8 cellular contexts compared by ENCODE assay signal in genomic region chr17:44363613-44364159, GRCh38. TPM values are rescaled to one million over a fixed set of nuclear protein-coding genes. Genes with fewer than 3 reads are reported as not detected.
A peak's percentile ranks its signal among the peaks of the same experiment; 100 is the strongest.
DNase-seq lines count a peak whose midpoint lies in the region; ATAC-seq and TF ChIP-seq lines count a peak whose summit lies in the region.

Gene FAM171A2, minus strand, starts transcription at chr17:44363853. Its CDS starts 139 bp downstream, at chr17:44363714.

- peak within 1 kb of the TSS; percentile 89 for H3K9ac ChIP-seq in HUES64 (ENCODE audit: low read depth, low read length)

- peak; percentile 69 for TF ChIP-seq CTCF in GM12873 (IDR thresholded peaks at IDR 0.05; ENCODE audit: insufficient read depth, low read depth, low read length, missing control alignments)
- TF ChIP-seq CTCF in glutamatergic neuron (IDR thresholded peaks at IDR 0.05; ENCODE audit: partially characterized antibody, unreplicated experiment): peak; percentile 85
- TF ChIP-seq CTCF in osteoblast (IDR thresholded peaks at IDR 0.05; ENCODE audit: extremely low read depth, low read depth, low read length): peak; percentile 25

- peak within 1 kb of the TSS; percentile 90 for H3K27ac Mint-ChIP-seq in glutamatergic neuron (ENCODE audit: unreplicated experiment)

- H3K9me3 Mint-ChIP-seq in glutamatergic neuron (ENCODE audit: unreplicated experiment): peaks cover 9% of the 10 kb centered on the region

- H3K27me3 Mint-ChIP-seq in glutamatergic neuron (ENCODE audit: unreplicated experiment): peaks cover 17% of the 10 kb centered on the region

- no peaks in the 10 kb centered on the region for H3K9me3 ChIP-seq in HUES64 (ENCODE audit: insufficient read depth, low read depth, low read length)
- peaks cover 3% of the 10 kb centered on the region; the same call in 1 of the 2 replicates for H3K9me3 ChIP-seq in SJSA1 (replicated peaks)
- no peaks in the 10 kb centered on the region for H3K9me3 ChIP-seq in osteoblast (ENCODE audit: low read depth, low read length)

- no peaks in the 10 kb centered on the region for H3K79me2 ChIP-seq in osteoblast (ENCODE audit: insufficient read depth, low read length)

- H3K4me1 Mint-ChIP-seq in glutamatergic neuron (ENCODE audit: low read depth, unreplicated experiment): peaks cover 24% of the 10 kb centered on the region

- H3K36me3 Mint-ChIP-seq in glutamatergic neuron (ENCODE audit: unreplicated experiment): no peaks in the 10 kb centered on the region

- no peak for ATAC-seq in HG03469 (IDR thresholded peaks at IDR 0.05; ENCODE audit: unreplicated experiment)

- peak within 1 kb of the TSS; percentile 88 for H3K4me3 Mint-ChIP-seq in glutamatergic neuron (ENCODE audit: unreplicated experiment)

- H4K20me1 ChIP-seq in osteoblast (ENCODE audit: insufficient read depth, low read length): no peaks in the 10 kb centered on the region

- peak within 1 kb of the TSS; percentile 58; the same call in 1 of the 2 replicates for H3K27ac ChIP-seq in HUES64 (ENCODE audit: low read depth, low read length)
- no peak within 1 kb of the TSS for H3K27ac ChIP-seq in SJSA1
- H3K27ac ChIP-seq in osteoblast (ENCODE audit: low read depth, low read length): no peak within 1 kb of the TSS
- no peak within 1 kb of the TSS for H3K27ac ChIP-seq in urinary bladder (ENCODE audit: low read depth)

- H2AFZ ChIP-seq in osteoblast (ENCODE audit: low read length): peak within 1 kb of the TSS; percentile 83

- H3K4me3 ChIP-seq in HUES64 (ENCODE audit: low read length) (peak within 1 kb of the TSS; percentile 88), SJSA1 (peak within 1 kb of the TSS; percentile 89), osteoblast (ENCODE audit: insufficient read depth, low read length) (peak within 1 kb of the TSS; percentile 75), urinary bladder (ENCODE audit: low read depth, low read length) (peak within 1 kb of the TSS; percentile 61)

- peaks cover 24% of the 10 kb centered on the region for H3K4me1 ChIP-seq in HUES64 (ENCODE audit: insufficient read depth, low read length)
- H3K4me1 ChIP-seq in SJSA1 (replicated peaks): peaks cover 10% of the 10 kb centered on the region
- H3K4me1 ChIP-seq in osteoblast (ENCODE audit: insufficient read depth, low read length): no peaks in the 10 kb centered on the region
- no peaks in the 10 kb centered on the region for H3K4me1 ChIP-seq in urinary bladder (ENCODE audit: insufficient read depth)

- 1% methylated on average over 63 of the region's 63 CpGs for WGBS in HUES64
- WGBS in urinary bladder: under 1% methylated on average over 63 of the region's 63 CpGs

- DNase-seq in SJSA1 (ENCODE audit: low read depth in 1 of 2, low spot score in 2 of 2) (peak; percentile 43 to 73), glutamatergic neuron (peak; percentile 86), osteoblast (ENCODE audit: insufficient read length, low spot score, missing footprints) (peak; percentile 99)
- peak; percentile 75 for DNase-seq in activated naive CD4-positive, alpha-beta T cell treated with anti-CD3 and anti-CD28 coated beads, Interleukin-2, amount 50 U/mL, for 16 hours

- peaks cover 4% of the 10 kb centered on the region; the same call in 1 of the 2 replicates for H3K36me3 ChIP-seq in HUES64 (ENCODE audit: insufficient read depth, low read length)
- peaks cover 3% of the 10 kb centered on the region; the same call in 1 of the 2 replicates for H3K36me3 ChIP-seq in SJSA1
- H3K36me3 ChIP-seq in osteoblast (ENCODE audit: insufficient read depth, low read length): no peaks in the 10 kb centered on the region
- H3K36me3 ChIP-seq in urinary bladder (ENCODE audit: insufficient read depth): no peaks in the 10 kb centered on the region

- H3K27me3 ChIP-seq in HUES64 (ENCODE audit: insufficient read depth, low read length) (peaks cover 16% of the 10 kb centered on the region), SJSA1 (replicated peaks) (peaks cover 8% of the 10 kb centered on the region; the same call in 1 of the 2 replicates), osteoblast (ENCODE audit: insufficient read depth, low read length) (peaks cover 10% of the 10 kb centered on the region)

- H3K4me2 ChIP-seq in osteoblast (ENCODE audit: insufficient read depth, low read length): peak within 1 kb of the TSS; percentile 82

RNA-seq across cellular contexts. Expression of gene FAM171A2, which starts in this region (rescaled TPM):
- 21.9 TPM for polyA plus RNA-seq in HUES64 (2013, experiment 1 of 2)
- 23.0 TPM for polyA plus RNA-seq in HUES64 (2013, experiment 2 of 2)
- 6.9 and 8.6 TPM in 2 replicates for total RNA-seq in SJSA1 (2014; rRNA removed; shearing (Covaris generic))
- total RNA-seq in glutamatergic neuron (ENCODE audit: unreplicated experiment) (81.3 TPM), osteoblast (3.5 and 4.3 TPM in 2 replicates), urinary bladder (5.7 TPM)
- polyA plus RNA-seq in urinary bladder: 0.84 TPM

Comparison
In these comparisons a context has a peak if more than half of its experiments do, and no peak if none do; other contexts are left out.
1. CTCF ChIP-seq: peak in every context shown above with its lines; median percentile 85 in glutamatergic neuron; 69 in GM12873; 25 in osteoblast.